11 cellular contexts compared by ENCODE assay signal in the genomic region with DNA sequence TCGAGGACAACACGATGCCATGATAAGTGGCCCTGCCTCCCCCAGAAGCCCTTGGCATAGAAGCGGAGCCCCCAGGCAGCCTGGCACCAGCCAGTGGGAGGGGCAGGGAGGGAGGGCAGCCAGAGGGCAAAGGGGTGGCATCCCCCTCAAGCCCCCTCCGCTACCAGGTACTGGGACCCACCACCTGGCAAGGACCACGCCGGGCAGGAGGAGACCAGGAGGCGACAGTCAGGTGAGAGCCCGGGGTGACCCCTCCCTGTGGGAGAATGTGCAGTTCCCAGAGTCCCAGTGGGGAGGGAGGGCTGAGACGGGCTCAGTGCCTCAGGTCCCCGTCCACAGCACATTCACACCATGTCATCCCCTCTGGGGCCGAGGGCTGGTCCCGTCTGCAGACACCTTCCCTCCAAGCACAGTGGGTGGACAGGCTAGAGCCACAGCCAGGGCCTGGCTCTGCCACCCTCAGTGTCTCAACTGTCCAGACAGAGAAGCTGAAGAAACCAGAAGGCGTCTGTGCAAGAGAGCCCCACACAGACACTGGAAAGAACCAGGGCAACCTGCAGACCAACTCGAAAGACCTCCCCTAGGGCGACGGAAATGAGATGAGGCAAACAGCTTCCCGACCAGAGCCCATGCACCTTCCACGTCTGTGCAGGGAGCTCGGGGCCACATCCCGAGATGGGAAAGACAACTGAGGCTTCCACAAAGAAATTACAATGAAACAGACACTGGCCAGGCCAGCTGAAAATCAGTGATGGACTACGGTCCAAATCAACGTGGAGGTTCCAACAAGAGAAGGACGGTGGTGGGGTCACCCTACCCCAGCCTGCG. TPM values are rescaled to one million over a fixed set of nuclear protein-coding genes. Genes with fewer than 3 reads are reported as not detected.
DNase-seq lines count a peak whose midpoint lies in the region; ATAC-seq and TF ChIP-seq lines count a peak whose summit lies in the region.
"Had no signal": no experiment of that assay in that cellular context is flagged by ENCODE, and none has a peak within 500 bp of the region (broad histone marks: within the 10 kb centered on the region; RNA-seq: fewer than 3 reads in every experiment).

No MANE protein-coding gene starts in this region.

- ATAC-seq in left cardiac atrium (peak; percentile 2 to 9), Right ventricle myocardium inferior (no peak), upper lobe of left lung (ENCODE audit: low FRiP score in 2 of 2) (no peak), GM19467 (IDR thresholded peaks at IDR 0.05; ENCODE audit: unreplicated experiment) (no peak), HG02970 (IDR thresholded peaks at IDR 0.05; ENCODE audit: low FRiP score, unreplicated experiment) (no peak)
- no peak for ATAC-seq in stimulated activated memory B cell treated with anti-CD40 and anti-IgM and Interleukin-4, amounts not matched to agents 10 μg/mL and 1 μg/mL and 100 μg/mL, for 72 hours

- TF ChIP-seq EP300 in upper lobe of left lung (IDR thresholded peaks at IDR 0.05) = no peak

- H3K4me2 ChIP-seq in neural progenitor cell = no peak overlapping the region

- H3K27me3 ChIP-seq in neural progenitor cell (no peaks in the 10 kb centered on the region), upper lobe of left lung (no peaks in the 10 kb centered on the region)
- H3K27me3 ChIP-seq: SJCRH30 had no signal

- TF ChIP-seq CTCF in neural progenitor cell (IDR thresholded peaks at IDR 0.05) (no peak), upper lobe of left lung (IDR thresholded peaks at IDR 0.05) (no peak)

- H3K27ac ChIP-seq in epithelial cell of prostate = peak overlapping the region; percentile 40
- no peak overlapping the region for H3K27ac ChIP-seq in neural progenitor cell
- H3K27ac ChIP-seq in upper lobe of left lung = peak overlapping the region; percentile 54 to 71 (median 60)
- H3K27ac ChIP-seq: SJCRH30 had no signal

- no peaks in the 10 kb centered on the region for H3K36me3 ChIP-seq in neural progenitor cell
- peaks cover 3 to 18% (median 14%) of the 10 kb centered on the region in 4 donors for H3K36me3 ChIP-seq in upper lobe of left lung

- no peak overlapping the region for H2AFZ ChIP-seq in neural progenitor cell (replicated peaks)

- peaks cover 2% of the 10 kb centered on the region for H3K27me3 Mint-ChIP-seq in neural progenitor cell (ENCODE audit: insufficient read depth, low read depth)
- no peaks in the 10 kb centered on the region for H3K27me3 Mint-ChIP-seq in stimulated activated memory B cell treated with anti-CD40 and anti-IgM and Interleukin-4, amounts not matched to agents 10 μg/mL and 1 μg/mL and 100 μg/mL, for 72 hours

- no peaks in the 10 kb centered on the region for H3K36me3 Mint-ChIP-seq in neural progenitor cell
- peaks cover 7% of the 10 kb centered on the region for H3K36me3 Mint-ChIP-seq in stimulated activated memory B cell treated with anti-CD40 and anti-IgM and Interleukin-4, amounts not matched to agents 10 μg/mL and 1 μg/mL and 100 μg/mL, for 72 hours

- H3F3A ChIP-seq in neural progenitor cell (ENCODE audit: low read depth) = no peaks in the 10 kb centered on the region

- no peaks in the 10 kb centered on the region for H3K9me3 Mint-ChIP-seq in neural progenitor cell
- no peaks in the 10 kb centered on the region for H3K9me3 Mint-ChIP-seq in stimulated activated memory B cell treated with anti-CD40 and anti-IgM and Interleukin-4, amounts not matched to agents 10 μg/mL and 1 μg/mL and 100 μg/mL, for 72 hours

- H3K9me3 ChIP-seq in neural progenitor cell (ENCODE audit: low read depth) (no peaks in the 10 kb centered on the region), upper lobe of left lung (no peaks in the 10 kb centered on the region)
- H3K9me3 ChIP-seq: SJCRH30 had no signal

- no peak for TF ChIP-seq POLR2A in upper lobe of left lung (IDR thresholded peaks at IDR 0.05)

- H3K4me1 ChIP-seq in neural progenitor cell = peaks cover 36% of the 10 kb centered on the region
- H3K4me1 ChIP-seq in upper lobe of left lung = peaks cover 51 to 72% (median 63%) of the 10 kb centered on the region in 4 donors

- H3K79me2 ChIP-seq in neural progenitor cell (ENCODE audit: low read depth) = peaks cover 90% of the 10 kb centered on the region

- 75 to 81% methylated on average over 14 to 24 of the region's 24 CpGs for WGBS in upper lobe of left lung, 2 donors

- peaks cover 22% of the 10 kb centered on the region for H3K4me1 Mint-ChIP-seq in neural progenitor cell
- peaks cover 67% of the 10 kb centered on the region for H3K4me1 Mint-ChIP-seq in stimulated activated memory B cell treated with anti-CD40 and anti-IgM and Interleukin-4, amounts not matched to agents 10 μg/mL and 1 μg/mL and 100 μg/mL, for 72 hours

- DNase-seq in left cardiac atrium (no peak), Right ventricle myocardium inferior (ENCODE audit: missing footprints) (no peak), epithelial cell of prostate (ENCODE audit: low read depth, low spot score) (no peak), neural progenitor cell (ENCODE audit: low spot score) (peak; percentile 1), upper lobe of left lung (peak in 1 of 2 donors; percentile 71)
- DNase-seq: activated CD4-positive, alpha-beta T cell treated with anti-CD3 and anti-CD28 coated beads for 1 hour; NCI-H524 treated with DMSO at 0.1 percent for 48 hours had no signal

- peak overlapping the region; percentile 60 for H3K27ac Mint-ChIP-seq in neural progenitor cell
- no peak overlapping the region for H3K27ac Mint-ChIP-seq in stimulated activated memory B cell treated with anti-CD40 and anti-IgM and Interleukin-4, amounts not matched to agents 10 μg/mL and 1 μg/mL and 100 μg/mL, for 72 hours

- H3K4me3 ChIP-seq in neural progenitor cell (no peak overlapping the region), upper lobe of left lung (no peak overlapping the region)
- H3K4me3 ChIP-seq: SJCRH30 had no signal

- H3K4me3 Mint-ChIP-seq in neural progenitor cell = peak overlapping the region; percentile 73
- no peak overlapping the region for H3K4me3 Mint-ChIP-seq in stimulated activated memory B cell treated with anti-CD40 and anti-IgM and Interleukin-4, amounts not matched to agents 10 μg/mL and 1 μg/mL and 100 μg/mL, for 72 hours

- intact Hi-C loops in left cardiac atrium (cut with DNase I) = no loop called here
- intact Hi-C loops in Right ventricle myocardium inferior (cut with DNase I) = no loop called here

- H3K9ac ChIP-seq in neural progenitor cell = no peak overlapping the region

- peaks cover 98% of the 10 kb centered on the region for H4K20me1 ChIP-seq in neural progenitor cell (ENCODE audit: low read depth)

RNA-seq across cellular contexts. Expression of gene BRD3, which starts 11.1 kb away (rescaled TPM):
- 10 to 100 TPM; 25.5 to 28.0 TPM for total RNA-seq in left cardiac atrium
- 31.6 TPM for total RNA-seq in Right ventricle myocardium inferior
- total RNA-seq in neural progenitor cell (ENCODE audit: low replicate concordance) = 14.8 and 21.7 TPM in 2 replicates
- 10 to 100 TPM; 20.2 to 87.7 (median 44.3) TPM for total RNA-seq in upper lobe of left lung

RNA-seq across cellular contexts. Expression of gene BRD3OS, which starts 31.4 kb away (rescaled TPM):
- total RNA-seq in left cardiac atrium = 1 to 10 TPM; 7.0 to 7.9 TPM
- 6.2 TPM for total RNA-seq in Right ventricle myocardium inferior
- 19.0 and 28.3 TPM in 2 replicates for total RNA-seq in neural progenitor cell (ENCODE audit: low replicate concordance)
- total RNA-seq in upper lobe of left lung = 10 to 100 TPM in 4 of 6 donors, 1 to 10 TPM in 2; 7.0 to 17.8 (median 11.6) TPM

Comparison
In these comparisons a context has a peak if more than half of its experiments do, and no peak if none do; other contexts are left out.
1. ATAC-seq: peak in left cardiac atrium (2 of 2); none in Right ventricle myocardium inferior (single experiment), upper lobe of left lung (0 of 2), GM19467 (single experiment), HG02970 (single experiment) and stimulated activated memory B cell treated with anti-CD40 and anti-IgM and Interleukin-4, amounts not matched to agents 10 μg/mL and 1 μg/mL and 100 μg/mL, for 72 hours (single experiment).